ENCODE assay signal across 33 cellular contexts in genomic region chr2:204292439-204292838, GRCh38.
"Had no signal": no experiment of that assay in that cellular context is flagged by ENCODE, and none has a peak within 500 bp of the region (broad histone marks: within the 10 kb centered on the region; RNA-seq: fewer than 3 reads in every experiment).

No MANE protein-coding gene starts in this region.

- H3K9me3 ChIP-seq: ascending aorta, breast epithelium, colonic mucosa, esophagus squamous epithelium, gastroesophageal sphincter, heart right ventricle had no signal

- H3K27ac ChIP-seq: ascending aorta, breast epithelium, cardiac muscle cell, colonic mucosa, epithelial cell of prostate, esophagus squamous epithelium, gastroesophageal sphincter, heart right ventricle, VCaP had no signal

- H3K27ac Mint-ChIP-seq: activated CD4-positive, alpha-beta memory T cell treated with anti-CD3 and anti-CD28 coated beads, Interleukin-2, amount 10 ng/mL, durations not matched to agents 7 days and 5 days; activated CD4-positive, alpha-beta T cell treated with anti-CD3 and anti-CD28 coated beads, Interleukin-2, amount 10 ng/mL, durations not matched to agents 7 days and 5 days; activated naive CD4-positive, alpha-beta T cell treated with anti-CD3 and anti-CD28 coated beads, Interleukin-2, amount 10 ng/mL, durations not matched to agents 7 days and 5 days; activated naive CD4-positive, alpha-beta T cell treated with anti-CD3 and anti-CD28 coated beads, Interleukin-2, amount 50 U/mL, for 72 hours; activated naive CD8-positive, alpha-beta T cell treated with anti-CD3 and anti-CD28 coated beads, Interleukin-2, amount 10 ng/mL, durations not matched to agents 7 days and 5 days; activated T-cell treated with anti-CD3 and anti-CD28 coated beads, Interleukin-2, amount 50 U/mL, for 24 hours; activated T-cell treated with anti-CD3 and anti-CD28 coated beads, Interleukin-2, amount 50 U/mL, for 72 hours; brain; WTC11 had no signal

- H3K36me3 ChIP-seq: ascending aorta, breast epithelium, cardiac muscle cell, colonic mucosa, esophagus squamous epithelium, gastroesophageal sphincter, heart right ventricle had no signal

- H3K27me3 ChIP-seq: ascending aorta, breast epithelium, cardiac muscle cell, colonic mucosa, gastroesophageal sphincter, heart right ventricle had no signal

- ATAC-seq: activated naive CD4-positive, alpha-beta T cell treated with anti-CD3 and anti-CD28 coated beads, Interleukin-2, amount 50 U/mL, for 72 hours; activated T-cell treated with anti-CD3 and anti-CD28 coated beads, Interleukin-2, amount 50 U/mL, for 72 hours; gastroesophageal sphincter; heart right ventricle; WTC11 had no signal

- H3K4me1 ChIP-seq: ascending aorta, breast epithelium, colonic mucosa, gastroesophageal sphincter, heart right ventricle had no signal

- FAIRE-seq: endometrium, endothelial cell of umbilical vein, TTC549 had no signal

- H3K4me1 Mint-ChIP-seq: activated CD4-positive, alpha-beta memory T cell treated with anti-CD3 and anti-CD28 coated beads, Interleukin-2, amount 10 ng/mL, durations not matched to agents 7 days and 5 days; activated CD4-positive, alpha-beta T cell treated with anti-CD3 and anti-CD28 coated beads, Interleukin-2, amount 10 ng/mL, durations not matched to agents 7 days and 5 days; activated naive CD4-positive, alpha-beta T cell treated with anti-CD3 and anti-CD28 coated beads, Interleukin-2, amount 10 ng/mL, durations not matched to agents 7 days and 5 days; activated naive CD8-positive, alpha-beta T cell treated with anti-CD3 and anti-CD28 coated beads, Interleukin-2, amount 10 ng/mL, durations not matched to agents 7 days and 5 days had no signal

- DNase-seq: activated CD4-positive, alpha-beta memory T cell treated with anti-CD3 and anti-CD28 coated beads, Interleukin-2, amount 10 ng/mL, durations not matched to agents 7 days and 5 days; activated CD4-positive, alpha-beta T cell treated with anti-CD3 and anti-CD28 coated beads for 1 hour; activated CD4-positive, alpha-beta T cell treated with anti-CD3 and anti-CD28 coated beads for 4 hours; activated CD4-positive, alpha-beta T cell treated with anti-CD3 and anti-CD28 coated beads, Interleukin-2, amount 10 ng/mL, durations not matched to agents 7 days and 5 days; activated CD4-positive, alpha-beta T cell treated with anti-CD3 and anti-CD28 coated beads, Interleukin-2, amount 50 U/mL, for 4 hours; activated CD8-positive, alpha-beta memory T cell treated with anti-CD3 and anti-CD28 coated beads, Interleukin-2, amount 50 U/mL, for 48 hours; activated gamma-delta T cell; activated naive CD4-positive, alpha-beta T cell; activated naive CD4-positive, alpha-beta T cell treated with anti-CD3 and anti-CD28 coated beads, Interleukin-2, amount 10 ng/mL, durations not matched to agents 7 days and 5 days; activated naive CD8-positive, alpha-beta T cell treated with anti-CD3 and anti-CD28 coated beads, Interleukin-2, amount 10 ng/mL, durations not matched to agents 7 days and 5 days; activated T-cell treated with anti-CD3 and anti-CD28 coated beads for 4 hours; activated T-cell treated with anti-CD3 and anti-CD28 coated beads, Interleukin-2, amount 50 U/mL, for 24 hours; activated T-cell treated with anti-CD3 and anti-CD28 coated beads, Interleukin-2, amount 50 U/mL, for 72 hours; central memory CD4-positive, alpha-beta T cell; cerebellar nuclear complex; colonic mucosa; effector CD8-positive, alpha-beta T cell; esophagus squamous epithelium; foreskin melanocyte; heart right ventricle; T-helper 2 cell had no signal

- H3K36me3 Mint-ChIP-seq: activated naive CD4-positive, alpha-beta T cell treated with anti-CD3 and anti-CD28 coated beads, Interleukin-2, amount 10 ng/mL, durations not matched to agents 7 days and 5 days; activated naive CD4-positive, alpha-beta T cell treated with anti-CD3 and anti-CD28 coated beads, Interleukin-2, amount 50 U/mL, for 72 hours; activated naive CD8-positive, alpha-beta T cell treated with anti-CD3 and anti-CD28 coated beads, Interleukin-2, amount 10 ng/mL, durations not matched to agents 7 days and 5 days; brain; WTC11 had no signal

- H3K4me3 Mint-ChIP-seq: activated CD4-positive, alpha-beta memory T cell treated with anti-CD3 and anti-CD28 coated beads, Interleukin-2, amount 10 ng/mL, durations not matched to agents 7 days and 5 days; activated CD4-positive, alpha-beta T cell treated with anti-CD3 and anti-CD28 coated beads, Interleukin-2, amount 10 ng/mL, durations not matched to agents 7 days and 5 days; activated naive CD4-positive, alpha-beta T cell treated with anti-CD3 and anti-CD28 coated beads, Interleukin-2, amount 10 ng/mL, durations not matched to agents 7 days and 5 days; activated naive CD8-positive, alpha-beta T cell treated with anti-CD3 and anti-CD28 coated beads, Interleukin-2, amount 10 ng/mL, durations not matched to agents 7 days and 5 days; activated T-cell treated with anti-CD3 and anti-CD28 coated beads, Interleukin-2, amount 50 U/mL, for 24 hours; activated T-cell treated with anti-CD3 and anti-CD28 coated beads, Interleukin-2, amount 50 U/mL, for 72 hours; brain; WTC11 had no signal

- H3K4me3 ChIP-seq: ascending aorta, breast epithelium, cardiac muscle cell, colonic mucosa, esophagus squamous epithelium, gastroesophageal sphincter, heart right ventricle had no signal

- H3K9me3 Mint-ChIP-seq: activated CD4-positive, alpha-beta memory T cell treated with anti-CD3 and anti-CD28 coated beads, Interleukin-2, amount 10 ng/mL, durations not matched to agents 7 days and 5 days; activated CD4-positive, alpha-beta T cell treated with anti-CD3 and anti-CD28 coated beads, Interleukin-2, amount 10 ng/mL, durations not matched to agents 7 days and 5 days; activated naive CD4-positive, alpha-beta T cell treated with anti-CD3 and anti-CD28 coated beads, Interleukin-2, amount 10 ng/mL, durations not matched to agents 7 days and 5 days; activated naive CD4-positive, alpha-beta T cell treated with anti-CD3 and anti-CD28 coated beads, Interleukin-2, amount 50 U/mL, for 72 hours; activated naive CD8-positive, alpha-beta T cell treated with anti-CD3 and anti-CD28 coated beads, Interleukin-2, amount 10 ng/mL, durations not matched to agents 7 days and 5 days; activated T-cell treated with anti-CD3 and anti-CD28 coated beads, Interleukin-2, amount 50 U/mL, for 24 hours; activated T-cell treated with anti-CD3 and anti-CD28 coated beads, Interleukin-2, amount 50 U/mL, for 72 hours had no signal
